Comparison of ENCODE assay signal across 34 cellular contexts in the genomic region with DNA sequence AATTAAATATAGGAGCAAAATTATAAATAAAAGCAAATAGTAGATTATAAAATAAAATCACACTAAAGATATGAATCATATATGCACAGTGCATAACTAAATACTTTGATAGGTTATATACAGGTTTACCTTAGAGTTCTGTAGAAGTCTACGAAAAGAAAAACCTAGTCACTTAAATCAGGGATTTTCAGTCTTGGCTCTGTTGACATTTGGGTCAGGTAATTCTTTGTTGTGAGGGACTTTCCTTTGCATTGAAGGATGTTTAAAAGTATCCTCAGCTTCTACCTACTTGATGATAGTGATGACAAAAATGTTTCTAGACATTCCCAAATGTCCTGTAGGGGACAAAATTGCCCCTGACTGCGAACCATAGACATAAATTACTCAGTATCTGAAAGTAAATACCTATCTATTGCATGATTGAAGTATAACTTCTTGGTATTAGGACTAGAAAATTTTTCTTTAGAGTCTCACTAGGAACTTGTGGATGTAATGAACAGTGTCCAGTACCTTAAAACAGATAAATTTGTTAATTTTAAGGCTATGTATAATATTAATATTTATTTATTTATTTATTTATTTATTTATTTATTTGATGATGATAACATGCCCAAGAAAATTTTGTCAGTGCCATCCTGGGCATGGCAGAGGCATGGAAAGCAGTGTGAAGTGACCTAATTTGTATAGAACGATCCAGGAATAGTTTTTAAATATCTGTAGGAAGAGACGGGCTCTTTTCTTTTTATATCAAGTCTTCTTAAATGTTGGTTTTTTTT.
"Had no signal": no experiment of that assay in that cellular context is flagged by ENCODE, and none has a peak within 500 bp of the region (broad histone marks: within the 10 kb centered on the region; RNA-seq: fewer than 3 reads in every experiment).

No MANE protein-coding gene starts in this region.

- FAIRE-seq: astrocyte, TTC549 had no signal

- H3K27me3 ChIP-seq: adrenal gland, body of pancreas, brain microvascular endothelial cell, breast epithelium had no signal

- ATAC-seq: activated CD8-positive, alpha-beta T cell treated with anti-CD3 and anti-CD28 coated beads for 36 hours; activated naive CD4-positive, alpha-beta T cell treated with anti-CD3 and anti-CD28 coated beads, Interleukin-2, amount 50 U/mL, for 72 hours; activated T-cell treated with anti-CD3 and anti-CD28 coated beads, Interleukin-2, amount 50 U/mL, for 4 hours; activated T-cell treated with anti-CD3 and anti-CD28 coated beads, Interleukin-2, amount 50 U/mL, for 72 hours; activated T-helper 17 cell treated with anti-CD3 and anti-CD28 coated beads, Interleukin-2, amount 50 U/mL, for 72 hours; body of pancreas had no signal

- H3K4me3 ChIP-seq: adrenal gland, body of pancreas, breast epithelium had no signal

- H3K36me3 ChIP-seq: adrenal gland, brain microvascular endothelial cell, breast epithelium had no signal

- H3K4me1 ChIP-seq: adrenal gland, body of pancreas, breast epithelium had no signal

- DNase-seq: activated B cell treated with CpG ODN at 0.5 μM for 24 hours; activated CD4-positive, alpha-beta memory T cell treated with anti-CD3 and anti-CD28 coated beads for 36 hours; activated CD4-positive, alpha-beta T cell treated with anti-CD3 and anti-CD28 coated beads for 4 hours; activated CD4-positive, alpha-beta T cell treated with anti-CD3 and anti-CD28 coated beads, Interleukin-2, amount 10 ng/mL, durations not matched to agents 24 days and 14 days; activated CD4-positive, alpha-beta T cell treated with anti-CD3 and anti-CD28 coated beads, Interleukin-2, amount 50 U/mL, for 1 hour; activated CD4-positive, alpha-beta T cell treated with anti-CD3 and anti-CD28 coated beads, Interleukin-2, amount 50 U/mL, for 4 hours; activated CD4-positive, CD25-positive, alpha-beta regulatory T cell treated with anti-CD3 and anti-CD28 coated beads, Interleukin-2, amount 50 U/mL, for 72 hours; activated CD8-positive, alpha-beta memory T cell treated with anti-CD3 and anti-CD28 coated beads, Interleukin-2, amount 50 U/mL, for 4 hours; activated CD8-positive, alpha-beta T cell treated with anti-CD3 and anti-CD28 coated beads for 36 hours; activated effector memory CD4-positive, alpha-beta T cell treated with anti-CD3 and anti-CD28 coated beads, Interleukin-2, amount 50 U/mL, for 16 hours; activated gamma-delta T cell treated with Interleukin-2 at 50 U/mL for 16 hours; activated naive CD4-positive, alpha-beta T cell; activated naive CD4-positive, alpha-beta T cell treated with anti-CD3 and anti-CD28 coated beads for 36 hours; activated naive CD4-positive, alpha-beta T cell treated with anti-CD3 and anti-CD28 coated beads, Interleukin-2, amount 50 U/mL, for 16 hours; activated naive CD8-positive, alpha-beta T cell treated with anti-CD3 and anti-CD28 coated beads for 36 hours; activated T-cell treated with anti-CD3 and anti-CD28 coated beads for 4 hours; activated T-cell treated with anti-CD3 and anti-CD28 coated beads, Interleukin-2, amount 50 U/mL, for 1 hour; activated T-cell treated with anti-CD3 and anti-CD28 coated beads, Interleukin-2, amount 50 U/mL, for 4 hours; activated T-cell treated with anti-CD3 and anti-CD28 coated beads, Interleukin-2, amount 50 U/mL, for 72 hours; adrenal gland; amniotic stem cell; aorta; body of pancreas; brain microvascular endothelial cell; central memory CD4-positive, alpha-beta T cell; T-helper 1 cell; T-helper 2 cell; T-helper 9 cell had no signal

- H3K9me3 ChIP-seq: adrenal gland, body of pancreas, breast epithelium had no signal

- H3K27ac ChIP-seq: adrenal gland, body of pancreas, brain microvascular endothelial cell, breast epithelium, VCaP had no signal
